ENCODE assay signal across 26 cellular contexts in genomic region chr6:127110712-127111111, GRCh38. TPM values are rescaled to one million over a fixed set of nuclear protein-coding genes. Genes with fewer than 3 reads are reported as not detected.
"Had no signal": no experiment of that assay in that cellular context is flagged by ENCODE, and none has a peak within 500 bp of the region (broad histone marks: within the 10 kb centered on the region; RNA-seq: fewer than 3 reads in every experiment).

No MANE protein-coding gene starts in this region.

- H3K4me2 ChIP-seq: SK-N-SH had no signal

- H3K27ac ChIP-seq: RWPE1 had no signal

- ATAC-seq: Panc1, PC-3, T-cell had no signal

- DNase-seq: KBM-7; NCI-H1092; NCI-H1105 treated with DMSO at 0.1 percent for 48 hours; NCI-H1417 treated with DMSO at 0.1 percent for 48 hours; NCI-H187; NCI-H2029; NCI-H2171; NCI-H226; NCI-H446; NCI-H510A; NCI-H524 treated with DMSO at 0.1 percent for 48 hours; NCI-H69; NCI-H774; NK-92 treated with Interleukin-12 subunit alpha and Interleukin-12 subunit beta, amount 100 ng/mL, for 24 hours; PC-3; SHP77; SK-N-SH; SW 1271; T-cell had no signal

- H3K9me3 ChIP-seq: SK-N-SH had no signal

RNA-seq across cellular contexts. Expression of gene RSPO3, which starts 7.8 kb away (rescaled TPM):
- total RNA-seq: HT-29, LHCN-M2, MCF 10A, OCI-LY7, PC-3, SK-MEL-5, T-cell had no signal
- polyA plus RNA-seq: SK-N-SH had no signal
